Comparison of ENCODE assay signal across 8 cellular contexts in the genomic region with DNA sequence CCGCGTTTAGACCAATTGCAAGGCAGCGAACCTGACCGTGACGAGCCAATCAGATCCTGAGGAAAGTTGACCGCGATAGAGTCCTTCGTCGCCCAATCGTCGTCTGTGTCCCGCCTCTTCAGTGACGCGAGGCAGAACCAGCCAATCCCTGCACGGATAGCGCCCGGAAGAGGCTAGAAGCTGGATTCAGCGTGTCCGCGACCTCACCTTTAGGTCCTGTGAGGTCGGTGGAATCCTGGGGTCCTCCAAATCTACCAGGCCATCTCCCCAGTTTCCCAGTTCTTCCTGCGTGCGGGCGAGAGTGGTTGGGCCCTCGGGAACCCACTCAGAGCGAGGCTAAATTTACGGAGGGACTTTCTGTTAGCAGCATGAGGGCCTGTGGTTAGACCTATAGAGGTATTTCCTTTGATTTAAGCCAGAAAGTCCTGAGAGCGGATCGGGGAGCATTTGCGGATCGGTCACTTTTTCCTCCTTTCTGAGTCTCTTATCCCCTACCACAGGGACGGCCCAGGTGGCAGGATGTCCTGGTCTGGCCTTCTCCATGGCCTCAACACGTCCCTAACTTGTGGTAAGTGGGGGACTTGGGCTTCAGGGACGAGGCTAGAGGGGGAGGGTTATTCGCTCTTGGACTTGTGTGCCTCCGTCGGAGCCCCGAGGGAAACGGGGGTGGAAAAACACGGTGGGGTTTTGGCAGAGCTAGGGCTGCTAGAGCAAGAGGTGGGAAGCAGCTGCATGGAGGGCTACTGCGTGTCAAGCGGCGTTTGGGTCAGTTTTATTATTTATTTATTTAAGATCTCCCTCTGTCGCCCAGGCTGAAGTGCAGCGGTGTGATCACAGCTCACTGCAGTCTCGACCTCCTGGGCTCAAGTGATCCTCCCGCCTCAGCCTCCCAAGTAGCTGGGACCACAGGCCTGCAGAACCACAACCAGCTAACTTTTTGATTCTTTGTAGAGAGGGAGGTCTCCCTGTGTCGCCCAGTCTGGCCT. TPM values are rescaled to one million over a fixed set of nuclear protein-coding genes. Genes with fewer than 3 reads are reported as not detected.
DNase-seq lines count a peak whose midpoint lies in the region; ATAC-seq and TF ChIP-seq lines count a peak whose summit lies in the region.

A gene (plus strand): TSS at position 169 of the 986 bp plus-strand sequence. CDS start 351 bp downstream, at position 520.

- intact Hi-C loops in left lung (cut with DNase I), result no loop called here

- ATAC-seq in GM19025 (IDR thresholded peaks at IDR 0.05; ENCODE audit: low read depth, unreplicated experiment) (peak; percentile 93), HG03280 (IDR thresholded peaks at IDR 0.05; ENCODE audit: unreplicated experiment) (peak; percentile 89), left lung (peak; percentile 97)

- no peaks in the 10 kb centered on the region for H3K4me1 ChIP-seq in BE2C
- peaks cover 11 to 46% of the 10 kb centered on the region in 2 donors for H3K4me1 ChIP-seq in left lung

- H3K9me3 ChIP-seq in BE2C (no peaks in the 10 kb centered on the region), left lung (peaks cover 0 to 5% of the 10 kb centered on the region in 2 donors)

- H3K4me3 ChIP-seq in BE2C (ENCODE audit: low read depth, low read length) (peak within 1 kb of the TSS; percentile 98), left lung (peak within 1 kb of the TSS; percentile 55 to 76)

- TF ChIP-seq CTCF in BE2C (IDR thresholded peaks at IDR 0.05; ENCODE audit: low read depth, low read length), result no peak
- no peak for TF ChIP-seq CTCF in left lung (IDR thresholded peaks at IDR 0.05)

- peak within 1 kb of the TSS; percentile 85 to 88 for H3K27ac ChIP-seq in left lung

- H3K27me3 ChIP-seq in BE2C (no peaks in the 10 kb centered on the region), left lung (no peaks in the 10 kb centered on the region)

- H3K36me3 ChIP-seq in BE2C, result peaks cover 21% of the 10 kb centered on the region
- H3K36me3 ChIP-seq in left lung, result peaks cover 0 to 15% of the 10 kb centered on the region in 2 donors

- DNase-seq in BE2C (peak; percentile 98), NCI-H446 treated with DMSO at 0.1 percent for 48 hours (lab: John Stamatoyannopoulos, UW) (peak; percentile 99), dermis microvascular lymphatic vessel endothelial cell (ENCODE audit: low read depth in 2 of 2) (peak; percentile 99), left lung (peak; percentile 96 to 99)
- DNase-seq in activated CD4-positive, alpha-beta T cell treated with anti-CD3 and anti-CD28 coated beads for 1 hour, result peak; percentile 96
- DNase-seq in stimulated activated CD4-positive, alpha-beta T cell treated with anti-CD3 and anti-CD28 coated beads, Interleukin-4, amount 100 ng/mL, for 1 hour, result peak; percentile 98

RNA-seq across cellular contexts. Expression of the gene that starts here (rescaled TPM):
- polyA plus RNA-seq in BE2C (2012; ENCODE audit: insufficient read depth, insufficient read length, low read depth), result 299 TPM
- total RNA-seq in dermis microvascular lymphatic vessel endothelial cell, result 46.6 and 50.1 TPM in 2 replicates
- 10 to 100 TPM; 26.6 to 39.8 TPM for total RNA-seq in left lung

Comparison
In these comparisons a context has a peak if more than half of its experiments do, and no peak if none do; other contexts are left out.
1. Peak in every context shown above with its lines: DNase-seq, ATAC-seq, H3K4me3 ChIP-seq and H3K27ac ChIP-seq.